In genomic region chr1:221739018-221739676, GRCh38 we compare ENCODE assay signal across 14 cellular contexts. TPM values are rescaled to one million over a fixed set of nuclear protein-coding genes. Genes with fewer than 3 reads are reported as not detected.
DNase-seq lines count a peak whose midpoint lies in the region; ATAC-seq lines count a peak whose summit lies in the region.
"Had no signal": no experiment of that assay in that cellular context is flagged by ENCODE, and none has a peak within 500 bp of the region (broad histone marks: within the 10 kb centered on the region; RNA-seq: fewer than 3 reads in every experiment).

No MANE protein-coding gene starts in this region.

- H3K4me3 Mint-ChIP-seq in activated naive CD8-positive, alpha-beta T cell = peak overlapping the region; percentile 31
- H3K4me3 Mint-ChIP-seq in activated naive CD8-positive, alpha-beta T cell treated with anti-CD3 and anti-CD28 coated beads, Interleukin-2, amount 50 U/mL, for 24 hours = no peak overlapping the region
- peak overlapping the region; percentile 51 for H3K4me3 Mint-ChIP-seq in activated naive CD8-positive, alpha-beta T cell treated with anti-CD3 and anti-CD28 coated beads for 36 hours
- peak overlapping the region in 5 of 10 donors; percentile 28 to 71 (median 51) for H3K4me3 Mint-ChIP-seq in naive thymus-derived CD4-positive, alpha-beta T cell

- no peak overlapping the region for H3K27ac ChIP-seq in mesendoderm (ENCODE audit: low read depth, low read length)
- H3K27ac ChIP-seq in temporal lobe (ENCODE audit: low read depth, low read length) = peak overlapping the region; percentile 40
- H3K27ac ChIP-seq in naive thymus-derived CD4-positive, alpha-beta T cell (ENCODE audit: low read depth, low read length) = no peak overlapping the region
- H3K27ac ChIP-seq: foreskin keratinocyte, neutrophil had no signal

- H3K27me3 ChIP-seq in mesendoderm (ENCODE audit: insufficient read depth, low read length, poor library complexity) = no peaks in the 10 kb centered on the region
- no peaks in the 10 kb centered on the region for H3K27me3 ChIP-seq in naive thymus-derived CD4-positive, alpha-beta T cell (ENCODE audit: control insufficient read depth in 2 of 2, insufficient read depth in 2 of 2, low read length in 2 of 2)
- H3K27me3 ChIP-seq: BE2C, foreskin keratinocyte had no signal

- CTCF ChIA-PET in naive thymus-derived CD4-positive, alpha-beta T cell (lab: Charles Lee) = interaction anchor here (1.0 to 2.1 kb wide), 3 partner anchors 31 to 716 kb away, joined by 3 to 6 read pairs (median 3); no protein-coding TSS in a partner anchor

- no peak overlapping the region for H3K4me2 ChIP-seq in mesendoderm (ENCODE audit: low read length)

- H2AK5ac ChIP-seq in mesendoderm (ENCODE audit: low read length) = no peak overlapping the region

- intact Hi-C loops in naive thymus-derived CD4-positive, alpha-beta T cell (cut with micrococcal nuclease) = no loop called here

- H3K9me3 ChIP-seq in naive thymus-derived CD4-positive, alpha-beta T cell (ENCODE audit: control insufficient read depth in 2 of 3, low read length in 3 of 3) = no peaks in the 10 kb centered on the region
- H3K9me3 ChIP-seq: BE2C, neutrophil had no signal

- no peak overlapping the region for H3K9ac ChIP-seq in mesendoderm (ENCODE audit: low read length)

- no peak overlapping the region for H2BK15ac ChIP-seq in mesendoderm (replicated peaks; ENCODE audit: low read depth)

- H3K27ac Mint-ChIP-seq in activated naive CD8-positive, alpha-beta T cell = peak overlapping the region; percentile 17
- no peak overlapping the region for H3K27ac Mint-ChIP-seq in activated naive CD8-positive, alpha-beta T cell treated with anti-CD3 and anti-CD28 coated beads, Interleukin-2, amount 50 U/mL, for 24 hours
- H3K27ac Mint-ChIP-seq in activated naive CD8-positive, alpha-beta T cell treated with anti-CD3 and anti-CD28 coated beads for 36 hours = no peak overlapping the region
- H3K27ac Mint-ChIP-seq in naive thymus-derived CD4-positive, alpha-beta T cell = no peak overlapping the region

- H3K56ac ChIP-seq in mesendoderm (ENCODE audit: low read length) = no peak overlapping the region

- no peak overlapping the region for H3K18ac ChIP-seq in mesendoderm (ENCODE audit: low read length)

- no peak for ATAC-seq in activated naive CD8-positive, alpha-beta T cell treated with anti-CD3 and anti-CD28 coated beads, Interleukin-2, amount 50 U/mL, for 24 hours
- ATAC-seq in HG03097 (IDR thresholded peaks at IDR 0.05; ENCODE audit: low FRiP score, unreplicated experiment) = no peak
- ATAC-seq in naive thymus-derived CD4-positive, alpha-beta T cell = no peak
- ATAC-seq: foreskin keratinocyte had no signal

- H3K23ac ChIP-seq in mesendoderm (ENCODE audit: low read length) = peak overlapping the region; percentile 33

- H3K4me1 ChIP-seq in mesendoderm (ENCODE audit: control insufficient read depth, low read depth, low read length) = peaks cover 6% of the 10 kb centered on the region
- H3K4me1 ChIP-seq in naive thymus-derived CD4-positive, alpha-beta T cell (ENCODE audit: control insufficient read depth in 2 of 2, insufficient read depth in 2 of 2, low read length in 2 of 2) = peaks cover 10 to 17% of the 10 kb centered on the region in 2 donors
- H3K4me1 ChIP-seq: BE2C had no signal

- H4K8ac ChIP-seq in mesendoderm (ENCODE audit: low read depth, low read length) = no peak overlapping the region

- H3K27me3 Mint-ChIP-seq in activated naive CD8-positive, alpha-beta T cell = no peaks in the 10 kb centered on the region
- no peaks in the 10 kb centered on the region for H3K27me3 Mint-ChIP-seq in activated naive CD8-positive, alpha-beta T cell treated with anti-CD3 and anti-CD28 coated beads, Interleukin-2, amount 50 U/mL, for 24 hours
- no peaks in the 10 kb centered on the region for H3K27me3 Mint-ChIP-seq in activated naive CD8-positive, alpha-beta T cell treated with anti-CD3 and anti-CD28 coated beads for 36 hours
- no peaks in the 10 kb centered on the region for H3K27me3 Mint-ChIP-seq in naive thymus-derived CD4-positive, alpha-beta T cell

- no peaks in the 10 kb centered on the region for H3K9me3 Mint-ChIP-seq in activated naive CD8-positive, alpha-beta T cell (ENCODE audit: low read depth)
- no peaks in the 10 kb centered on the region for H3K9me3 Mint-ChIP-seq in activated naive CD8-positive, alpha-beta T cell treated with anti-CD3 and anti-CD28 coated beads, Interleukin-2, amount 50 U/mL, for 24 hours
- H3K9me3 Mint-ChIP-seq in activated naive CD8-positive, alpha-beta T cell treated with anti-CD3 and anti-CD28 coated beads for 36 hours = peaks cover 9% of the 10 kb centered on the region
- H3K9me3 Mint-ChIP-seq in naive thymus-derived CD4-positive, alpha-beta T cell = peaks cover 0 to 6% (median 0%) of the 10 kb centered on the region in 11 donors

- H3K4ac ChIP-seq in mesendoderm (ENCODE audit: low read depth, low read length) = no peak overlapping the region

- no peak overlapping the region for H4K5ac ChIP-seq in mesendoderm (ENCODE audit: low read length)

- peaks cover 33% of the 10 kb centered on the region for H3K36me3 Mint-ChIP-seq in activated naive CD8-positive, alpha-beta T cell
- peaks cover 43% of the 10 kb centered on the region for H3K36me3 Mint-ChIP-seq in activated naive CD8-positive, alpha-beta T cell treated with anti-CD3 and anti-CD28 coated beads, Interleukin-2, amount 50 U/mL, for 24 hours (ENCODE audit: low read depth)
- peaks cover 12% of the 10 kb centered on the region for H3K36me3 Mint-ChIP-seq in activated naive CD8-positive, alpha-beta T cell treated with anti-CD3 and anti-CD28 coated beads for 36 hours
- H3K36me3 Mint-ChIP-seq in naive thymus-derived CD4-positive, alpha-beta T cell = peaks cover 9 to 44% (median 22%) of the 10 kb centered on the region in 5 donors

- H3K79me1 ChIP-seq in mesendoderm (ENCODE audit: low read length) = peaks cover 36% of the 10 kb centered on the region

- H3K4me1 Mint-ChIP-seq in activated naive CD8-positive, alpha-beta T cell (ENCODE audit: low read depth) = peaks cover 48% of the 10 kb centered on the region
- H3K4me1 Mint-ChIP-seq in activated naive CD8-positive, alpha-beta T cell treated with anti-CD3 and anti-CD28 coated beads, Interleukin-2, amount 50 U/mL, for 24 hours = peaks cover 18% of the 10 kb centered on the region
- H3K4me1 Mint-ChIP-seq in activated naive CD8-positive, alpha-beta T cell treated with anti-CD3 and anti-CD28 coated beads for 36 hours = peaks cover 48% of the 10 kb centered on the region
- peaks cover 16 to 55% (median 41%) of the 10 kb centered on the region in 7 donors for H3K4me1 Mint-ChIP-seq in naive thymus-derived CD4-positive, alpha-beta T cell

- POLR2A ChIA-PET in naive thymus-derived CD4-positive, alpha-beta T cell (lab: Charles Lee) = interaction anchor here (4.9 to 5.4 kb wide), 2 partner anchors 10 to 28 kb away, joined by 62 to 82 read pairs; no protein-coding TSS in a partner anchor

- DNase-seq in activated naive CD8-positive, alpha-beta T cell treated with anti-CD3 and anti-CD28 coated beads, Interleukin-2, amount 50 U/mL, for 24 hours = no peak
- no peak for DNase-seq in activated naive CD8-positive, alpha-beta T cell treated with anti-CD3 and anti-CD28 coated beads for 36 hours
- DNase-seq in mesendoderm = no peak
- DNase-seq in effector CD4-positive, alpha-beta T cell = no peak
- DNase-seq in naive thymus-derived CD4-positive, alpha-beta T cell = no peak
- DNase-seq: BE2C, foreskin keratinocyte, kidney glomerular epithelial cell, NCI-H1694 treated with DMSO at 0.1 percent for 48 hours had no signal

- H2BK5ac ChIP-seq in mesendoderm (ENCODE audit: low read length) = no peak overlapping the region

- H3K36me3 ChIP-seq in mesendoderm (ENCODE audit: control insufficient read depth, insufficient read depth, low read length) = no peaks in the 10 kb centered on the region
- H3K36me3 ChIP-seq in naive thymus-derived CD4-positive, alpha-beta T cell (ENCODE audit: control insufficient read depth in 2 of 3, insufficient read depth in 3 of 3, low read length in 3 of 3) = peaks cover 0 to 8% (median 0%) of the 10 kb centered on the region in 3 experiments
- H3K36me3 ChIP-seq: neutrophil had no signal

- H3K79me2 ChIP-seq in mesendoderm (ENCODE audit: control insufficient read depth, insufficient read depth, low read length) = peaks cover 44% of the 10 kb centered on the region

- H3K4me3 ChIP-seq in mesendoderm (ENCODE audit: low read length) = no peak overlapping the region
- no peak overlapping the region for H3K4me3 ChIP-seq in naive thymus-derived CD4-positive, alpha-beta T cell (ENCODE audit: low read length)

- no CpG with 5 or more reads among the region's 14 CpGs for WGBS in mesendoderm (ENCODE audit: extremely low coverage, insufficient coverage, low lambda C conversion rate)

- no peak overlapping the region for H2BK120ac ChIP-seq in mesendoderm (ENCODE audit: low read depth, low read length)

RNA-seq across cellular contexts. Expression of gene DUSP10, which starts 2.7 kb away (rescaled TPM):
- total RNA-seq in activated naive CD8-positive, alpha-beta T cell treated with anti-CD3 and anti-CD28 coated beads for 36 hours = 10 to 100 TPM; 32.7 to 33.0 TPM
- polyA plus RNA-seq in mesendoderm (2013, experiment 1 of 2) = 9.1 TPM
- polyA plus RNA-seq in mesendoderm (2013, experiment 2 of 2) = 10.0 TPM
- 5.2 TPM for total RNA-seq in temporal lobe
- 10 to 100 TPM in 3 of 5 experiments, 1 to 10 TPM in 2; 2.5 to 60.6 (median 19.0) TPM for total RNA-seq in naive thymus-derived CD4-positive, alpha-beta T cell
- 1 to 10 TPM; 3.5 to 3.7 TPM for polyA plus RNA-seq in naive thymus-derived CD4-positive, alpha-beta T cell
- total RNA-seq: G401 had no signal
